In the genomic region with DNA sequence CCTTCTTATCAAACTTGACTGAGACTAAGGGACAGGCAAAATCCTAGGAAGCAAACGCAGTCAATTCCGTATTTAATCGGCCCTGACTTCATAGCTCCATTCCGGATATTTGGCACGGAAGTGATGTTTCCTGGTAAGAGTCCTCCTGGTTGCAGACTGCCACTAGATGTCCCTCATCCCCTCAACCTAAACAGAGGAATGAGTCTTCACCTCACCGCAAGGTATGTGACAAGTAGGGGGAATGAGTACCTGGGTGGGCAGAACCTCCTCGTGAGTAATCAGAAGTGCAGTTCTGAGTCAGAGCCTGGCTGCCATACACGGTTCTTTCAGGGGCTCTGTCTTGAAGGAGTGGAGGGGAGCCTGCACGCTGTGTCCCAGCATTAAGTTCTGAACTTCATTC, we compare ENCODE assay signal across 1 cellular context.
TF ChIP-seq lines count a peak whose summit lies in the region.

No MANE protein-coding gene starts in this region.

TF ChIP-seq in HCT116, 20 proteins besides CTCF, POLR2A, EP300 and RAD21:
- TF ChIP-seq SRF (IDR thresholded peaks at IDR 0.05; ENCODE audit: low read depth): no peak
- TF ChIP-seq REST (IDR thresholded peaks at IDR 0.05; ENCODE audit: low read depth): no peak
- no peak for TF ChIP-seq ELF1 (IDR thresholded peaks at IDR 0.05; ENCODE audit: borderline replicate concordance, low read depth)
- no peak for TF ChIP-seq JUND (IDR thresholded peaks at IDR 0.05)
- TF ChIP-seq YY1 (IDR thresholded peaks at IDR 0.05; ENCODE audit: extremely low read depth, insufficient replicate concordance, low read depth, low read length): no peak
- no peak for TF ChIP-seq MAX (IDR thresholded peaks at IDR 0.05)
- TF ChIP-seq EZH2phosphoT487 (IDR thresholded peaks at IDR 0.05; ENCODE audit: borderline replicate concordance): no peak
- TF ChIP-seq ZNF274 (IDR thresholded peaks at IDR 0.05; ENCODE audit: low read depth, low read length): no peak
- TF ChIP-seq SIN3A (IDR thresholded peaks at IDR 0.05; ENCODE audit: low read depth): no peak
- no peak for TF ChIP-seq EGR1 (IDR thresholded peaks at IDR 0.05; ENCODE audit: low read depth)
- TF ChIP-seq FOSL1 (IDR thresholded peaks at IDR 0.05; ENCODE audit: low read depth): no peak
- TF ChIP-seq CEBPB (IDR thresholded peaks at IDR 0.05; ENCODE audit: low read depth): no peak
- TF ChIP-seq SP1 (IDR thresholded peaks at IDR 0.05; ENCODE audit: low read depth): no peak
- TF ChIP-seq POLR2AphosphoS5 (IDR thresholded peaks at IDR 0.05; ENCODE audit: low read depth, low read length): no peak
- TF ChIP-seq, protein P1, sequence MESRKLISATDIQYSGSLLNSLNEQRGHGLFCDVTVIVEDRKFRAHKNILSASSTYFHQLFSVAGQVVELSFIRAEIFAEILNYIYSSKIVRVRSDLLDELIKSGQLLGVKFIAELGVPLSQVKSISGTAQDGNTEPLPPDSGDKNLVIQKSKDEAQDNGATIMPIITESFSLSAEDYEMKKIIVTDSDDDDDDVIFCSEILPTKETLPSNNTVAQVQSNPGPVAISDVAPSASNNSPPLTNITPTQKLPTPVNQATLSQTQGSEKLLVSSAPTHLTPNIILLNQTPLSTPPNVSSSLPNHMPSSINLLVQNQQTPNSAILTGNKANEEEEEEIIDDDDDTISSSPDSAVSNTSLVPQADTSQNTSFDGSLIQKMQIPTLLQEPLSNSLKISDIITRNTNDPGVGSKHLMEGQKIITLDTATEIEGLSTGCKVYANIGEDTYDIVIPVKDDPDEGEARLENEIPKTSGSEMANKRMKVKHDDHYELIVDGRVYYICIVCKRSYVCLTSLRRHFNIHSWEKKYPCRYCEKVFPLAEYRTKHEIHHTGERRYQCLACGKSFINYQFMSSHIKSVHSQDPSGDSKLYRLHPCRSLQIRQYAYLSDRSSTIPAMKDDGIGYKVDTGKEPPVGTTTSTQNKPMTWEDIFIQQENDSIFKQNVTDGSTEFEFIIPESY (IDR thresholded peaks at IDR 0.05; ENCODE audit: extremely low read depth, insufficient replicate concordance, low read length): no peak
- TF ChIP-seq EZH2 (IDR thresholded peaks at IDR 0.05): no peak
- TF ChIP-seq CBX3 (IDR thresholded peaks at IDR 0.05; ENCODE audit: low read depth): no peak
- TF ChIP-seq, protein P2, sequence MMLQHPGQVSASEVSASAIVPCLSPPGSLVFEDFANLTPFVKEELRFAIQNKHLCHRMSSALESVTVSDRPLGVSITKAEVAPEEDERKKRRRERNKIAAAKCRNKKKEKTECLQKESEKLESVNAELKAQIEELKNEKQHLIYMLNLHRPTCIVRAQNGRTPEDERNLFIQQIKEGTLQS (IDR thresholded peaks at IDR 0.05): no peak
- no peak for TF ChIP-seq TCF7L2 (IDR thresholded peaks at IDR 0.05; ENCODE audit: borderline replicate concordance, extremely low read depth, insufficient read depth, insufficient read length)
- no peak for TF ChIP-seq ZFX (IDR thresholded peaks at IDR 0.05)
